ENCODE assay signal across 9 cellular contexts in the genomic region with DNA sequence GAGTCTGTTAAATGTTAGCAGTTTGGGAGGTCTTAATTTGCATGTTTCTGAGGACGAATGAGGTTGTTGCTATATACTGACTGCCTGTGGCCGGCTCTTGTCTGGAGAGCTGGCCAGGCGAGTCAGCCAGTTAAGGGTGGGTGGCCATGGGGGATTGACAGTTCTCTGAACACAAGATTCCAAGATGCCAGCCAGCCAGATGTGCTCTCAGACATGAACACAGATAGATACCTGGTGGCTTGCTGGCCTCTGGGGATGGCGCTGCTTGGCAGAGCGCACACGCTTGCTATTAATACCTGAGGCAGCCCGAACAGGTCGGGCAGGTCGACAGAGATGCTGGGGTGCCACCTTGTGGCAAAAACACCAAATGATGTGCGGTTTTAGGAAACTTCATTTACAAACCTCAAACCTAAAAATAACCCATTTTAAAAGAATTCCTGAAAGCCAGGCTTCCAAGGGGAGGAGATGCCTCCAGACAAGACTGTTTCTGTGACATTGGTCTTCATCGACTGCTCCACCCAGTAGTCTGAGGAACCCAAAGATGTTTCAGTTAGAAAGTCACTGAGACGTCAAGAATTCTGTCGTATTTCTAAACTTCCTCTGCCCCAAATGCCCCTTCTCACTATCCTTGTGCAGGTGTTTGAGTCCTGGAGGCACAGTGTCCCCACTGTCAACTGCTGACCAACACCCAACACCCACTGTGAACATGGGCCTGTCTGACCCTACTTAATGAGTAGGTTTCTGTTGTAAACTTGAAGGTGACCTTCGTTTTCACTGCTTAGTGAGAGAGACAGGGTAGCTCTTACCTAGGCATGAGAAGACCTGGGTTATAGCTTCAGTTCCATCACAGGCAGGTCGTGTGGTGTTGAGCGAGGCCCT.
DNase-seq lines count a peak whose midpoint lies in the region; ATAC-seq, FAIRE-seq and TF ChIP-seq lines count a peak whose summit lies in the region.
"Had no signal": no experiment of that assay in that cellular context is flagged by ENCODE, and none has a peak within 500 bp of the region (broad histone marks: within the 10 kb centered on the region; RNA-seq: fewer than 3 reads in every experiment).

No MANE protein-coding gene starts in this region.

- DNase-seq in ELR (ENCODE audit: low read depth) (peak; percentile 66), H54 (ENCODE audit: insufficient read length, low spot score) (peak; percentile 38), NCI-H1694 treated with DMSO at 0.1 percent for 48 hours (lab: John Stamatoyannopoulos, UW) (peak; percentile 13), memory B cell (ENCODE audit: low spot score in 2 of 2) (peak; percentile 47 to 58)
- DNase-seq in activated CD4-positive, alpha-beta T cell treated with anti-CD3 and anti-CD28 coated beads, Interleukin-2, amount 10 ng/mL, durations not matched to agents 7 days and 5 days, result peak; percentile 82
- DNase-seq in stimulated activated CD8-positive, alpha-beta memory T cell treated with anti-CD3 and anti-CD28 coated beads, Interleukin-4, amount 100 ng/mL, for 1 hour (ENCODE audit: low read depth in 2 of 2, low spot score in 1 of 2), result peak; percentile 29 to 53

- H3K27ac Mint-ChIP-seq in activated CD4-positive, alpha-beta T cell treated with anti-CD3 and anti-CD28 coated beads, Interleukin-2, amount 10 ng/mL, durations not matched to agents 7 days and 5 days, result peak overlapping the region; percentile 76
- H3K27ac Mint-ChIP-seq in dendritic cell treated with granulocyte-macrophage colony-stimulating factor and Interleukin-4, amounts not matched to agents 40 ng/mL and 50 ng/mL, for 4 days, result peak overlapping the region; percentile 10
- H3K27ac Mint-ChIP-seq in memory B cell, result peak overlapping the region; percentile 70

- TF ChIP-seq POLR2A in H54 (IDR thresholded peaks at IDR 0.05; ENCODE audit: low read depth, low read length), result no peak

- no peaks in the 10 kb centered on the region for H3K36me3 Mint-ChIP-seq in activated CD4-positive, alpha-beta T cell treated with anti-CD3 and anti-CD28 coated beads, Interleukin-2, amount 10 ng/mL, durations not matched to agents 7 days and 5 days (ENCODE audit: low read depth)
- peaks cover 10% of the 10 kb centered on the region for H3K36me3 Mint-ChIP-seq in dendritic cell treated with granulocyte-macrophage colony-stimulating factor and Interleukin-4, amounts not matched to agents 40 ng/mL and 50 ng/mL, for 4 days (ENCODE audit: low read depth)
- H3K36me3 Mint-ChIP-seq in memory B cell, result peaks cover 14% of the 10 kb centered on the region

- ATAC-seq in memory B cell (ENCODE audit: low read depth), result peak; percentile 81
- no peak for ATAC-seq in GM21390 (IDR thresholded peaks at IDR 0.05; ENCODE audit: unreplicated experiment)

- no peaks in the 10 kb centered on the region for H3K9me3 Mint-ChIP-seq in activated CD4-positive, alpha-beta T cell treated with anti-CD3 and anti-CD28 coated beads, Interleukin-2, amount 10 ng/mL, durations not matched to agents 7 days and 5 days
- H3K9me3 Mint-ChIP-seq in dendritic cell treated with granulocyte-macrophage colony-stimulating factor and Interleukin-4, amounts not matched to agents 40 ng/mL and 50 ng/mL, for 4 days, result no peaks in the 10 kb centered on the region
- H3K9me3 Mint-ChIP-seq in memory B cell, result no peaks in the 10 kb centered on the region

- H3K4me1 Mint-ChIP-seq in activated CD4-positive, alpha-beta T cell treated with anti-CD3 and anti-CD28 coated beads, Interleukin-2, amount 10 ng/mL, durations not matched to agents 7 days and 5 days, result peaks cover 34% of the 10 kb centered on the region
- H3K4me1 Mint-ChIP-seq in dendritic cell treated with granulocyte-macrophage colony-stimulating factor and Interleukin-4, amounts not matched to agents 40 ng/mL and 50 ng/mL, for 4 days (ENCODE audit: low read depth), result peaks cover 27% of the 10 kb centered on the region
- peaks cover 32% of the 10 kb centered on the region for H3K4me1 Mint-ChIP-seq in memory B cell

- CTCF ChIA-PET in activated CD4-positive, alpha-beta T cell treated with anti-CD3 and anti-CD28 coated beads, Interleukin-2, amount 10 ng/mL, durations not matched to agents 7 days and 5 days (lab: Charles Lee), result interaction anchor here (0.9 to 6.1 kb wide), 5 partner anchors 55 to 168 kb away, joined by 3 to 32 read pairs (median 5); partner anchors contain the start of gene CNNM2

- FAIRE-seq in H54 (lab: Jason Lieb, UNC), result no peak
- FAIRE-seq: endometrium had no signal

- H3K27me3 Mint-ChIP-seq in activated CD4-positive, alpha-beta T cell treated with anti-CD3 and anti-CD28 coated beads, Interleukin-2, amount 10 ng/mL, durations not matched to agents 7 days and 5 days, result no peaks in the 10 kb centered on the region
- no peaks in the 10 kb centered on the region for H3K27me3 Mint-ChIP-seq in dendritic cell treated with granulocyte-macrophage colony-stimulating factor and Interleukin-4, amounts not matched to agents 40 ng/mL and 50 ng/mL, for 4 days
- no peaks in the 10 kb centered on the region for H3K27me3 Mint-ChIP-seq in memory B cell

- POLR2A ChIA-PET in activated CD4-positive, alpha-beta T cell treated with anti-CD3 and anti-CD28 coated beads, Interleukin-2, amount 10 ng/mL, durations not matched to agents 7 days and 5 days (lab: Charles Lee), result no interaction called here

- intact Hi-C loops in dendritic cell treated with granulocyte-macrophage colony-stimulating factor and Interleukin-4, amounts not matched to agents 40 ng/mL and 50 ng/mL, for 4 days (cut with micrococcal nuclease), result loop anchor here (1.0 to 10.0 kb wide), 2 partner anchors 152 to 345 kb away; no protein-coding TSS in a partner anchor

- H3K4me3 Mint-ChIP-seq in activated CD4-positive, alpha-beta T cell treated with anti-CD3 and anti-CD28 coated beads, Interleukin-2, amount 10 ng/mL, durations not matched to agents 7 days and 5 days, result no peak overlapping the region
- no peak overlapping the region for H3K4me3 Mint-ChIP-seq in dendritic cell treated with granulocyte-macrophage colony-stimulating factor and Interleukin-4, amounts not matched to agents 40 ng/mL and 50 ng/mL, for 4 days
- peak overlapping the region; percentile 44 for H3K4me3 Mint-ChIP-seq in memory B cell

Comparison
In these comparisons a context has a peak if more than half of its experiments do, and no peak if none do; other contexts are left out.
1. DNase-seq: peak in every context shown above with its lines; median percentile 82 in activated CD4-positive, alpha-beta T cell treated with anti-CD3 and anti-CD28 coated beads, Interleukin-2, amount 10 ng/mL, durations not matched to agents 7 days and 5 days; 66 in ELR; 52 in memory B cell; 41 in stimulated activated CD8-positive, alpha-beta memory T cell treated with anti-CD3 and anti-CD28 coated beads, Interleukin-4, amount 100 ng/mL, for 1 hour; 38 in H54; 13 in NCI-H1694 treated with DMSO at 0.1 percent for 48 hours.
2. H3K27ac Mint-ChIP-seq: peak in every context shown above with its lines; median percentile 76 in activated CD4-positive, alpha-beta T cell treated with anti-CD3 and anti-CD28 coated beads, Interleukin-2, amount 10 ng/mL, durations not matched to agents 7 days and 5 days; 70 in memory B cell; 10 in dendritic cell treated with granulocyte-macrophage colony-stimulating factor and Interleukin-4, amounts not matched to agents 40 ng/mL and 50 ng/mL, for 4 days.